14 cellular contexts compared by ENCODE assay signal in the genomic region with DNA sequence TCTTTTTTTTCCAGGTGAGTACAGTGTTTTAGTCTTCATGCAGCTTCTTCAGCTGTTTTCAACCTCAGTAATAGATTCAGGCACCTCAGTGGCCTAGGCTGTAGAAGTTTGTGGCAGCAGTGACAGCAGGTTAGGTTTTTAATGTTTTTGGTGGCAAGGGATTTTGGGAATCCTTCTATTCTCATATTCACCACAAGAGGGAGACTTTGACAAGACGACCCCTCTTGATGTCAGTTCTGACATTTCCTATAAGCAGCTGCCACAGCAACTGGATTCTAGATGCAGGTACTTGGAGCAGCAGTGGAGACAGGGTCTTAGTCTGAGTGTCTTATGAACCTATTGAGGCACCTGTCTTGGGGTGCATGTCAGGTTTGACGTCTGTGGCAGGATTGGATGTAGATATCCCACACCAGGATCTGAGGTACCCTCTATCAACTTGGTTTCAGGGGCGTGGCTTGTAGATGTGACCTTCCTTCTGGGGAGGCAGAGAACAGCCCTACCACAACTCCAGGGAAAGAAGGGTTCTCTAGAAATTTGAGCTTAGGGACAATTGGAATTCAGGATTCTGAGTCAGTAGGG.
DNase-seq lines count a peak whose midpoint lies in the region; ATAC-seq and TF ChIP-seq lines count a peak whose summit lies in the region.
"Had no signal": no experiment of that assay in that cellular context is flagged by ENCODE, and none has a peak within 500 bp of the region (broad histone marks: within the 10 kb centered on the region; RNA-seq: fewer than 3 reads in every experiment).

No MANE protein-coding gene starts in this region.

- H3K27ac Mint-ChIP-seq in activated T-cell treated with anti-CD3 and anti-CD28 coated beads, Interleukin-2, amount 50 U/mL, for 72 hours = no peak overlapping the region
- H3K27ac Mint-ChIP-seq: activated T-helper 2 cell treated with anti-CD3 and anti-CD28 coated beads, Interferon-gamma antibody, Interleukin-2, Interleukin-4, amounts not matched to agents 10 μg/mL and 5 μg/mL and 100 μg/mL, durations not matched to agents 14 hours and 24 hours and 36 hours had no signal

- in situ Hi-C loops in KBM-7 (cut with MboI; ENCODE audit: low pct_unique_long_range_greater_than_20kb, low sequenced_read_pairs) (no loop called here), SK-MEL-5 (cut with HindIII; ENCODE audit: low pct_unique_long_range_greater_than_20kb, low sequenced_read_pairs) (no loop called here)

- H3K27me3 ChIP-seq in GM06990 (replicated peaks; ENCODE audit: control insufficient read depth, insufficient read depth, low read length) = no peaks in the 10 kb centered on the region
- no peaks in the 10 kb centered on the region for H3K27me3 ChIP-seq in kidney epithelial cell (ENCODE audit: control insufficient read depth, insufficient read depth, low read length)

- H3K27me3 Mint-ChIP-seq in activated T-cell treated with anti-CD3 and anti-CD28 coated beads, Interleukin-2, amount 50 U/mL, for 72 hours (ENCODE audit: low read depth) = no peaks in the 10 kb centered on the region
- H3K27me3 Mint-ChIP-seq: central memory CD8-positive, alpha-beta T cell had no signal

- H3K36me3 ChIP-seq in GM06990 (ENCODE audit: control insufficient read depth, insufficient read depth, low read length) (no peaks in the 10 kb centered on the region), kidney epithelial cell (ENCODE audit: control insufficient read depth, insufficient read depth, low read length) (no peaks in the 10 kb centered on the region)

- H3K36me3 Mint-ChIP-seq in activated T-cell treated with anti-CD3 and anti-CD28 coated beads, Interleukin-2, amount 50 U/mL, for 72 hours (ENCODE audit: insufficient read depth in 2 of 2) = peaks cover 0 to 1% of the 10 kb centered on the region in 2 donors

- H3K4me3 ChIP-seq in GM06990 (replicated peaks; ENCODE audit: low read depth, low read length) = no peak overlapping the region
- no peak overlapping the region for H3K4me3 ChIP-seq in kidney epithelial cell (ENCODE audit: low read depth, low read length)
- H3K4me3 ChIP-seq: skin epidermis had no signal

- DNase-seq in GM06990 (ENCODE audit: extremely low read depth, insufficient read length) (no peak), KBM-7 (peak; percentile 71), SK-MEL-5 (ENCODE audit: low read depth, low spot score) (peak; percentile 39), kidney epithelial cell (ENCODE audit: low read depth) (no peak), NCI-H526 treated with DMSO at 0.1 percent for 48 hours (lab: John Stamatoyannopoulos, UW) (no peak)
- no peak for DNase-seq in effector CD4-positive, alpha-beta T cell
- DNase-seq in activated T-cell treated with anti-CD3 and anti-CD28 coated beads, Interleukin-2, amount 50 U/mL, for 72 hours = no peak
- DNase-seq: activated CD4-positive, CD25-positive, alpha-beta regulatory T cell; NCI-H510A treated with DMSO at 0.1 percent for 48 hours; stimulated activated CD8-positive, alpha-beta memory T cell treated with anti-CD3 and anti-CD28 coated beads, Interleukin-4, amount 100 ng/mL, for 48 hours had no signal

- no peak for ATAC-seq in GM18511 (IDR thresholded peaks at IDR 0.05; ENCODE audit: unreplicated experiment)
- ATAC-seq in activated T-cell treated with anti-CD3 and anti-CD28 coated beads, Interleukin-2, amount 50 U/mL, for 72 hours (replicated peaks in 1 of 2) = no peak

- no peak overlapping the region for H3K4me3 Mint-ChIP-seq in activated T-cell treated with anti-CD3 and anti-CD28 coated beads, Interleukin-2, amount 50 U/mL, for 72 hours
- H3K4me3 Mint-ChIP-seq: central memory CD8-positive, alpha-beta T cell had no signal

- H3K4me1 Mint-ChIP-seq in activated T-cell treated with anti-CD3 and anti-CD28 coated beads, Interleukin-2, amount 50 U/mL, for 72 hours (ENCODE audit: low read depth) = no peaks in the 10 kb centered on the region
- H3K4me1 Mint-ChIP-seq: central memory CD8-positive, alpha-beta T cell had no signal

- H3K9me3 Mint-ChIP-seq in activated T-cell treated with anti-CD3 and anti-CD28 coated beads, Interleukin-2, amount 50 U/mL, for 72 hours = peaks cover 3 to 12% of the 10 kb centered on the region in 2 donors

- TF ChIP-seq CTCF in GM06990 (IDR thresholded peaks at IDR 0.05; ENCODE audit: insufficient read depth, low read length, poor library complexity, severe bottlenecking) (peak; percentile 21), kidney epithelial cell (IDR thresholded peaks at IDR 0.05; ENCODE audit: insufficient read depth, low read length, poor library complexity, severe bottlenecking) (peak; percentile 42)

Comparison
In these comparisons a context has a peak if more than half of its experiments do, and no peak if none do; other contexts are left out.
1. DNase-seq: peak in KBM-7 (single experiment) and SK-MEL-5 (single experiment); none in GM06990 (single experiment), kidney epithelial cell (single experiment), effector CD4-positive, alpha-beta T cell (single experiment), NCI-H526 treated with DMSO at 0.1 percent for 48 hours (single experiment) and activated T-cell treated with anti-CD3 and anti-CD28 coated beads, Interleukin-2, amount 50 U/mL, for 72 hours (0 of 2).